8 cellular contexts compared by ENCODE assay signal in genomic region chr19:14181199-14181598, GRCh38. TPM values are rescaled to one million over a fixed set of nuclear protein-coding genes. Genes with fewer than 3 reads are reported as not detected.
DNase-seq lines count a peak whose midpoint lies in the region; ATAC-seq, FAIRE-seq and TF ChIP-seq lines count a peak whose summit lies in the region.
"Not testable (repeated sequence)": the region's sequence is repeated elsewhere in the genome, so short reads cannot be mapped to it uniquely, and the experiment has no call there.

No MANE protein-coding gene starts in this region.

- H3K4me3 Mint-ChIP-seq in nephron progenitor cell, result not testable (repeated sequence)

- H3K27ac ChIP-seq in RWPE1, result peak overlapping the region; percentile 7; the same call in 1 of the 2 replicates
- H3K27ac ChIP-seq in foreskin keratinocyte; small intestine (ENCODE audit: low read depth in 1 of 2, low read length in 1 of 2): not testable (repeated sequence)

- intact Hi-C loops in left colon (cut with DNase I, micrococcal nuclease), result not testable (repeated sequence)

- H3K27ac Mint-ChIP-seq in nephron progenitor cell, result peak overlapping the region; percentile 72

- POLR2A ChIA-PET in GM10248 (lab: Yijun Ruan, JAX); RWPE1 (lab: Yijun Ruan, JAX; ENCODE audit: low non-redundant PET): not testable (repeated sequence)

- H3K4me1 Mint-ChIP-seq in nephron progenitor cell, result peaks cover 18% of the 10 kb centered on the region

- H3K4me3 ChIP-seq in H7 (ENCODE audit: insufficient read depth, low read depth, low read length); epithelial cell of esophagus (ENCODE audit: low read length); small intestine (ENCODE audit: low read depth in 1 of 2, low read length in 2 of 2): not testable (repeated sequence)

- H3K4me1 ChIP-seq in foreskin keratinocyte; small intestine (ENCODE audit: control insufficient read depth in 2 of 2, insufficient read depth in 1 of 2, low read depth in 1 of 2, low read length in 1 of 2): not testable (repeated sequence)

- H3K27me3 Mint-ChIP-seq in nephron progenitor cell (ENCODE audit: low read depth, poor library complexity), result not testable (repeated sequence)

- not testable (repeated sequence) for H3K9me3 ChIP-seq in small intestine (ENCODE audit: control insufficient read depth, low read depth)

- DNase-seq in GM10248 (ENCODE audit: extremely low spot score) (peak; percentile 3), H7 (peak; percentile 10), RWPE1 (ENCODE audit: low spot score) (peak; percentile 16), epithelial cell of esophagus (ENCODE audit: low read depth) (peak; percentile 26), foreskin keratinocyte (peak in 1 of 2 donors; percentile 22), small intestine (peak; percentile 20)
- not testable (repeated sequence) for DNase-seq in left colon, nephron progenitor cell

- FAIRE-seq in small intestine (lab: Jason Lieb, UNC), result not testable (repeated sequence)

- H3K36me3 ChIP-seq in H7 (replicated peaks; ENCODE audit: control insufficient read depth, insufficient read depth, low read length), result peaks cover 12% of the 10 kb centered on the region
- not testable (repeated sequence) for H3K36me3 ChIP-seq in small intestine (ENCODE audit: control insufficient read depth in 2 of 2, insufficient read depth in 2 of 2, low read length in 2 of 2)

- ATAC-seq in foreskin keratinocyte, result not testable (repeated sequence)
- ATAC-seq in left colon, result peak; percentile 56

- H3K27me3 ChIP-seq in H7 (ENCODE audit: control insufficient read depth, insufficient read depth, low read length); foreskin keratinocyte; small intestine (ENCODE audit: control insufficient read depth in 2 of 2, insufficient read depth in 2 of 2, low read length in 2 of 2): not testable (repeated sequence)

- 66 to 87% (median 71%) methylated on average over 11 to 12 of the region's 12 CpGs for WGBS in small intestine, 3 donors

- not testable (repeated sequence) for H3K9me3 Mint-ChIP-seq in nephron progenitor cell

- not testable (repeated sequence) for TF ChIP-seq CTCF in GM10248 (IDR thresholded peaks at IDR 0.05; ENCODE audit: control extremely low read depth, extremely low read depth, low read depth, missing control alignments); RWPE1 (conservative IDR thresholded peaks at IDR 0.05; ENCODE audit: low read depth); epithelial cell of esophagus (IDR thresholded peaks at IDR 0.05; ENCODE audit: insufficient read depth, low read depth, low read length, missing control alignments); nephron progenitor cell (IDR thresholded peaks at IDR 0.05)
- TF ChIP-seq CTCF in foreskin keratinocyte (conservative IDR thresholded peaks at IDR 0.05), result peak; percentile 17

- CTCF ChIA-PET in GM10248 (lab: Yijun Ruan, JAX), result interaction anchor here (1.3 kb wide), 1 partner anchor 45 kb away, joined by 3 read pairs; the partner anchor contains the start of gene ASF1B
- CTCF ChIA-PET in RWPE1 (lab: Yijun Ruan, JAX), result not testable (repeated sequence)

- H3K36me3 Mint-ChIP-seq in nephron progenitor cell (ENCODE audit: low read depth), result peaks cover 12% of the 10 kb centered on the region

RNA-seq across cellular contexts. Expression of gene ADGRL1, which starts 24.8 kb away (rescaled TPM):
- total RNA-seq in H7 (2014; rRNA removed; shearing (Covaris generic)), result 60.7 and 74.4 TPM in 2 replicates
- total RNA-seq in foreskin keratinocyte, result 4.8 and 10.9 TPM in 2 replicates
- polyA plus RNA-seq in foreskin keratinocyte, result 2.5 and 5.6 TPM in 2 replicates
- 10 to 100 TPM; 34.6 to 55.9 TPM for total RNA-seq in left colon
- 10 to 100 TPM; 11.1 to 22.7 (median 13.4) TPM for polyA plus RNA-seq in small intestine

RNA-seq across cellular contexts. Expression of gene ASF1B, which starts 44.8 kb away (rescaled TPM):
- total RNA-seq in H7 (2014; rRNA removed; shearing (Covaris generic)), result 70.8 and 76.2 TPM in 2 replicates
- total RNA-seq in foreskin keratinocyte (30.4 and 37.9 TPM in 2 replicates), left colon (10 to 100 TPM in 1 of 2 donors, 1 to 10 TPM in 1; 6.5 to 12.5 TPM)
- polyA plus RNA-seq in foreskin keratinocyte (35.5 and 44.2 TPM in 2 replicates), small intestine (10 to 100 TPM in 1 of 3 donors, 1 to 10 TPM in 2; 3.1 to 26.2 (median 5.1) TPM)
